7 cellular contexts compared by ENCODE assay signal in the genomic region with DNA sequence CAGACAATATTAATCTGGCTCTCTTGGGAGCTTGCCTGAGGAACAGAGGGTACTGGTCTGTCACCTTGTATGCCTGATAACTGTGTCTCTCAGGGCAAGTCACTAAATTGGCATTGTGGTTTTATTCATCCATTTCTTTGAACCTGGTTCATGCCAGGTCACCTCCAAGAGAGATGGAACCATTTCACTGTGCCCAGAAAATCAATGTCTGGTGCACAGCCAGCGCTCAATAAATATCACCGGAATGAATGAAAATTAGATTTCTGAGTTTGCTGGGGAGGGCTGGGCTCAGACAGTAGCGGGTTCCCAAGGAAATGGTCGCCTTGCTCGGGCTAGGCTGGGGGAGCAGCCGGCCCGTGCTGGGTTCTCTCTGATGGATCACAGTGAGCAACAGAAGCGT.
"Had no signal": no experiment of that assay in that cellular context is flagged by ENCODE, and none has a peak within 500 bp of the region (broad histone marks: within the 10 kb centered on the region; RNA-seq: fewer than 3 reads in every experiment).

No MANE protein-coding gene starts in this region.

- ATAC-seq: HCT116, K562 had no signal

- DNase-seq: GM23248, GOT3, H7, HFFc6, IMR-90 had no signal
